Comparison of ENCODE assay signal across 1 cellular context in the genomic region with DNA sequence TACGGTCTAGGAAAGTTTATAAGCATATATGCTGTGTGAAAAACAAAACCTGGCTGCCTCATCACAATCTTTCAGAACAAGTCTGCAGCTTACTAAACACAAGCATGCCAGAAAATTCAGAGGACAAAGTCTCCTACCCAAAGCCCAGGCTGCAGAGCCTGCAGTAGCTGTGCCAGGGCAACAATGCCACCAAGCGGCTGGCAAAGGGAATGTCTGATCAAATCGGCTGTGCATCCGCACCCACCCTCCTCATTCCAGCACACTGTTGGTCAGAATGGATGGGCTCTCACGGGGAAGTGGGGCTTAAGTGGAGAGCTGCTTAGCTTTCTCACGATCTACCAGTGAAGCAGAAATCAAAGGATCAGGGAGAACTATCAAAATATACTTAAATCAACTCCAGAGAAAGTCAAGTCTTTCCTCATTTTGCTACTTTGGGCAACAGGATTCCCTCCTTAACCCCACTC.
TF ChIP-seq lines count a peak whose summit lies in the region.

No MANE protein-coding gene starts in this region.

TF ChIP-seq in HepG2, 621 proteins besides CTCF, POLR2A, EP300 and RAD21 (continued from another document and continues in another):
- TF ChIP-seq, protein P1, sequence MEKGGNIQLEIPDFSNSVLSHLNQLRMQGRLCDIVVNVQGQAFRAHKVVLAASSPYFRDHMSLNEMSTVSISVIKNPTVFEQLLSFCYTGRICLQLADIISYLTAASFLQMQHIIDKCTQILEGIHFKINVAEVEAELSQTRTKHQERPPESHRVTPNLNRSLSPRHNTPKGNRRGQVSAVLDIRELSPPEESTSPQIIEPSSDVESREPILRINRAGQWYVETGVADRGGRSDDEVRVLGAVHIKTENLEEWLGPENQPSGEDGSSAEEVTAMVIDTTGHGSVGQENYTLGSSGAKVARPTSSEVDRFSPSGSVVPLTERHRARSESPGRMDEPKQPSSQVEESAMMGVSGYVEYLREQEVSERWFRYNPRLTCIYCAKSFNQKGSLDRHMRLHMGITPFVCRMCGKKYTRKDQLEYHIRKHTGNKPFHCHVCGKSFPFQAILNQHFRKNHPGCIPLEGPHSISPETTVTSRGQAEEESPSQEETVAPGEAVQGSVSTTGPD (CRISPR knock-in tag; IDR thresholded peaks at IDR 0.05): no peak
- TF ChIP-seq, protein P2, sequence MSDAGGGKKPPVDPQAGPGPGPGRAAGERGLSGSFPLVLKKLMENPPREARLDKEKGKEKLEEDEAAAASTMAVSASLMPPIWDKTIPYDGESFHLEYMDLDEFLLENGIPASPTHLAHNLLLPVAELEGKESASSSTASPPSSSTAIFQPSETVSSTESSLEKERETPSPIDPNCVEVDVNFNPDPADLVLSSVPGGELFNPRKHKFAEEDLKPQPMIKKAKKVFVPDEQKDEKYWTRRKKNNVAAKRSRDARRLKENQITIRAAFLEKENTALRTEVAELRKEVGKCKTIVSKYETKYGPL (CRISPR knock-in tag; IDR thresholded peaks at IDR 0.05): no peak
- TF ChIP-seq, protein P3, sequence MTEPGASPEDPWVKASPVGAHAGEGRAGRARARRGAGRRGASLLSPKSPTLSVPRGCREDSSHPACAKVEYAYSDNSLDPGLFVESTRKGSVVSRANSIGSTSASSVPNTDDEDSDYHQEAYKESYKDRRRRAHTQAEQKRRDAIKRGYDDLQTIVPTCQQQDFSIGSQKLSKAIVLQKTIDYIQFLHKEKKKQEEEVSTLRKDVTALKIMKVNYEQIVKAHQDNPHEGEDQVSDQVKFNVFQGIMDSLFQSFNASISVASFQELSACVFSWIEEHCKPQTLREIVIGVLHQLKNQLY (CRISPR knock-in tag; IDR thresholded peaks at IDR 0.05): 0 out of 2 replicates have a peak, but pooled peaks have one; percentile 53
- TF ChIP-seq, protein P4, sequence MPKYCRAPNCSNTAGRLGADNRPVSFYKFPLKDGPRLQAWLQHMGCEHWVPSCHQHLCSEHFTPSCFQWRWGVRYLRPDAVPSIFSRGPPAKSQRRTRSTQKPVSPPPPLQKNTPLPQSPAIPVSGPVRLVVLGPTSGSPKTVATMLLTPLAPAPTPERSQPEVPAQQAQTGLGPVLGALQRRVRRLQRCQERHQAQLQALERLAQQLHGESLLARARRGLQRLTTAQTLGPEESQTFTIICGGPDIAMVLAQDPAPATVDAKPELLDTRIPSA (CRISPR knock-in tag; IDR thresholded peaks at IDR 0.05; ENCODE audit: borderline replicate concordance): no peak
- TF ChIP-seq ZNF556 (CRISPR knock-in tag; IDR thresholded peaks at IDR 0.05; ENCODE audit: borderline replicate concordance) (peak; percentile 76; the same call in 1 of the 2 replicates), MTF2 (CRISPR knock-in tag; IDR thresholded peaks at IDR 0.05; ENCODE audit: borderline replicate concordance) (peak; percentile 22; the same call in 1 of the 2 replicates), MEF2D (CRISPR knock-in tag; IDR thresholded peaks at IDR 0.05) (no peak), SOX6 (IDR thresholded peaks at IDR 0.05) (no peak), SOX6 (CRISPR knock-in tag; IDR thresholded peaks at IDR 0.05) (peak; percentile 35; the same call in 1 of the 2 replicates), JDP2 (CRISPR knock-in tag; IDR thresholded peaks at IDR 0.05; ENCODE audit: borderline replicate concordance) (no peak), FOXC1 (CRISPR knock-in tag; IDR thresholded peaks at IDR 0.05; ENCODE audit: borderline replicate concordance) (no peak), ZSCAN9 (CRISPR knock-in tag; IDR thresholded peaks at IDR 0.05; ENCODE audit: borderline replicate concordance) (peak; percentile 93), RAD51 (IDR thresholded peaks at IDR 0.05; ENCODE audit: borderline replicate concordance) (no peak), ZNF274 (CRISPR knock-in tag; IDR thresholded peaks at IDR 0.05) (0 out of 2 replicates have a peak, but pooled peaks have one; percentile 59), NCOR1 (IDR thresholded peaks at IDR 0.05; ENCODE audit: borderline replicate concordance, low read length) (no peak), FOSL2 (CRISPR knock-in tag; IDR thresholded peaks at IDR 0.05) (peak; percentile 71), ZNF761 (CRISPR knock-in tag; conservative IDR thresholded peaks at IDR 0.05) (peak; percentile 58; the same call in 1 of the 2 replicates), KMT2B (CRISPR knock-in tag; IDR thresholded peaks at IDR 0.05) (peak; percentile 65; the same call in 1 of the 2 replicates), ZBTB7B (CRISPR knock-in tag; IDR thresholded peaks at IDR 0.05) (peak; percentile 70), MYC (CRISPR knock-in tag; IDR thresholded peaks at IDR 0.05; ENCODE audit: borderline replicate concordance) (no peak), ZNF567 (CRISPR knock-in tag; IDR thresholded peaks at IDR 0.05; ENCODE audit: borderline replicate concordance) (0 out of 2 replicates have a peak, but pooled peaks have one; percentile 56), SRY (CRISPR knock-in tag; IDR thresholded peaks at IDR 0.05) (no peak), PITX1 (CRISPR knock-in tag; IDR thresholded peaks at IDR 0.05) (peak; percentile 73; the same call in 1 of the 2 replicates), ETV6 (CRISPR knock-in tag; conservative IDR thresholded peaks at IDR 0.05) (no peak), SP140L (CRISPR knock-in tag; IDR thresholded peaks at IDR 0.05; ENCODE audit: borderline replicate concordance) (0 out of 2 replicates have a peak, but pooled peaks have one; percentile 76), YEATS2 (CRISPR knock-in tag; IDR thresholded peaks at IDR 0.05; ENCODE audit: borderline replicate concordance) (peak; percentile 65; the same call in 1 of the 2 replicates), ZNF343 (CRISPR knock-in tag; IDR thresholded peaks at IDR 0.05) (no peak), RXRA (CRISPR knock-in tag; IDR thresholded peaks at IDR 0.05) (peak; percentile 34; the same call in 1 of the 2 replicates), ZNF207 (IDR thresholded peaks at IDR 0.05; ENCODE audit: borderline replicate concordance) (no peak), HDAC1 (CRISPR knock-in tag; IDR thresholded peaks at IDR 0.05) (no peak), ZMAT3 (CRISPR knock-in tag; conservative IDR thresholded peaks at IDR 0.05) (no peak), TEAD2 (CRISPR knock-in tag; IDR thresholded peaks at IDR 0.05) (no peak), FOXK2 (IDR thresholded peaks at IDR 0.05) (no peak), CHD2 (IDR thresholded peaks at IDR 0.05; ENCODE audit: low read depth, low read length) (no peak), RARA (CRISPR knock-in tag; IDR thresholded peaks at IDR 0.05) (peak; percentile 44; the same call in 1 of the 2 replicates), KAT7 (CRISPR knock-in tag; IDR thresholded peaks at IDR 0.05; ENCODE audit: borderline replicate concordance) (no peak), SOX13 (IDR thresholded peaks at IDR 0.05) (no peak), SOX13 (CRISPR knock-in tag; conservative IDR thresholded peaks at IDR 0.05 in 1 of 2, IDR thresholded peaks at IDR 0.05 in 1 of 2) (peak in 1 of 2 experiments; percentile 50; a peak in 1 of 4 replicates), ZNF883 (CRISPR knock-in tag; IDR thresholded peaks at IDR 0.05; ENCODE audit: not compliant biosample characterization) (peak; percentile 59), ZEB1 (IDR thresholded peaks at IDR 0.05; ENCODE audit: insufficient replicate concordance, low read depth) (peak; percentile 65)
- TF ChIP-seq, protein P5, sequence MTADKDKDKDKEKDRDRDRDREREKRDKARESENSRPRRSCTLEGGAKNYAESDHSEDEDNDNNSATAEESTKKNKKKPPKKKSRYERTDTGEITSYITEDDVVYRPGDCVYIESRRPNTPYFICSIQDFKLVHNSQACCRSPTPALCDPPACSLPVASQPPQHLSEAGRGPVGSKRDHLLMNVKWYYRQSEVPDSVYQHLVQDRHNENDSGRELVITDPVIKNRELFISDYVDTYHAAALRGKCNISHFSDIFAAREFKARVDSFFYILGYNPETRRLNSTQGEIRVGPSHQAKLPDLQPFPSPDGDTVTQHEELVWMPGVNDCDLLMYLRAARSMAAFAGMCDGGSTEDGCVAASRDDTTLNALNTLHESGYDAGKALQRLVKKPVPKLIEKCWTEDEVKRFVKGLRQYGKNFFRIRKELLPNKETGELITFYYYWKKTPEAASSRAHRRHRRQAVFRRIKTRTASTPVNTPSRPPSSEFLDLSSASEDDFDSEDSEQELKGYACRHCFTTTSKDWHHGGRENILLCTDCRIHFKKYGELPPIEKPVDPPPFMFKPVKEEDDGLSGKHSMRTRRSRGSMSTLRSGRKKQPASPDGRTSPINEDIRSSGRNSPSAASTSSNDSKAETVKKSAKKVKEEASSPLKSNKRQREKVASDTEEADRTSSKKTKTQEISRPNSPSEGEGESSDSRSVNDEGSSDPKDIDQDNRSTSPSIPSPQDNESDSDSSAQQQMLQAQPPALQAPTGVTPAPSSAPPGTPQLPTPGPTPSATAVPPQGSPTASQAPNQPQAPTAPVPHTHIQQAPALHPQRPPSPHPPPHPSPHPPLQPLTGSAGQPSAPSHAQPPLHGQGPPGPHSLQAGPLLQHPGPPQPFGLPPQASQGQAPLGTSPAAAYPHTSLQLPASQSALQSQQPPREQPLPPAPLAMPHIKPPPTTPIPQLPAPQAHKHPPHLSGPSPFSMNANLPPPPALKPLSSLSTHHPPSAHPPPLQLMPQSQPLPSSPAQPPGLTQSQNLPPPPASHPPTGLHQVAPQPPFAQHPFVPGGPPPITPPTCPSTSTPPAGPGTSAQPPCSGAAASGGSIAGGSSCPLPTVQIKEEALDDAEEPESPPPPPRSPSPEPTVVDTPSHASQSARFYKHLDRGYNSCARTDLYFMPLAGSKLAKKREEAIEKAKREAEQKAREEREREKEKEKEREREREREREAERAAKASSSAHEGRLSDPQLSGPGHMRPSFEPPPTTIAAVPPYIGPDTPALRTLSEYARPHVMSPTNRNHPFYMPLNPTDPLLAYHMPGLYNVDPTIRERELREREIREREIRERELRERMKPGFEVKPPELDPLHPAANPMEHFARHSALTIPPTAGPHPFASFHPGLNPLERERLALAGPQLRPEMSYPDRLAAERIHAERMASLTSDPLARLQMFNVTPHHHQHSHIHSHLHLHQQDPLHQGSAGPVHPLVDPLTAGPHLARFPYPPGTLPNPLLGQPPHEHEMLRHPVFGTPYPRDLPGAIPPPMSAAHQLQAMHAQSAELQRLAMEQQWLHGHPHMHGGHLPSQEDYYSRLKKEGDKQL (CRISPR knock-in tag; IDR thresholded peaks at IDR 0.05; ENCODE audit: low read depth): 0 out of 2 replicates have a peak, but pooled peaks have one; percentile 29
- TF ChIP-seq, protein P6, sequence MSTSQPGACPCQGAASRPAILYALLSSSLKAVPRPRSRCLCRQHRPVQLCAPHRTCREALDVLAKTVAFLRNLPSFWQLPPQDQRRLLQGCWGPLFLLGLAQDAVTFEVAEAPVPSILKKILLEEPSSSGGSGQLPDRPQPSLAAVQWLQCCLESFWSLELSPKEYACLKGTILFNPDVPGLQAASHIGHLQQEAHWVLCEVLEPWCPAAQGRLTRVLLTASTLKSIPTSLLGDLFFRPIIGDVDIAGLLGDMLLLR (CRISPR knock-in tag; IDR thresholded peaks at IDR 0.05): no peak
- TF ChIP-seq, protein P7, sequence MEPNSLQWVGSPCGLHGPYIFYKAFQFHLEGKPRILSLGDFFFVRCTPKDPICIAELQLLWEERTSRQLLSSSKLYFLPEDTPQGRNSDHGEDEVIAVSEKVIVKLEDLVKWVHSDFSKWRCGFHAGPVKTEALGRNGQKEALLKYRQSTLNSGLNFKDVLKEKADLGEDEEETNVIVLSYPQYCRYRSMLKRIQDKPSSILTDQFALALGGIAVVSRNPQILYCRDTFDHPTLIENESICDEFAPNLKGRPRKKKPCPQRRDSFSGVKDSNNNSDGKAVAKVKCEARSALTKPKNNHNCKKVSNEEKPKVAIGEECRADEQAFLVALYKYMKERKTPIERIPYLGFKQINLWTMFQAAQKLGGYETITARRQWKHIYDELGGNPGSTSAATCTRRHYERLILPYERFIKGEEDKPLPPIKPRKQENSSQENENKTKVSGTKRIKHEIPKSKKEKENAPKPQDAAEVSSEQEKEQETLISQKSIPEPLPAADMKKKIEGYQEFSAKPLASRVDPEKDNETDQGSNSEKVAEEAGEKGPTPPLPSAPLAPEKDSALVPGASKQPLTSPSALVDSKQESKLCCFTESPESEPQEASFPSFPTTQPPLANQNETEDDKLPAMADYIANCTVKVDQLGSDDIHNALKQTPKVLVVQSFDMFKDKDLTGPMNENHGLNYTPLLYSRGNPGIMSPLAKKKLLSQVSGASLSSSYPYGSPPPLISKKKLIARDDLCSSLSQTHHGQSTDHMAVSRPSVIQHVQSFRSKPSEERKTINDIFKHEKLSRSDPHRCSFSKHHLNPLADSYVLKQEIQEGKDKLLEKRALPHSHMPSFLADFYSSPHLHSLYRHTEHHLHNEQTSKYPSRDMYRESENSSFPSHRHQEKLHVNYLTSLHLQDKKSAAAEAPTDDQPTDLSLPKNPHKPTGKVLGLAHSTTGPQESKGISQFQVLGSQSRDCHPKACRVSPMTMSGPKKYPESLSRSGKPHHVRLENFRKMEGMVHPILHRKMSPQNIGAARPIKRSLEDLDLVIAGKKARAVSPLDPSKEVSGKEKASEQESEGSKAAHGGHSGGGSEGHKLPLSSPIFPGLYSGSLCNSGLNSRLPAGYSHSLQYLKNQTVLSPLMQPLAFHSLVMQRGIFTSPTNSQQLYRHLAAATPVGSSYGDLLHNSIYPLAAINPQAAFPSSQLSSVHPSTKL (CRISPR knock-in tag; IDR thresholded peaks at IDR 0.05): peak; percentile 79
- TF ChIP-seq, protein P8, sequence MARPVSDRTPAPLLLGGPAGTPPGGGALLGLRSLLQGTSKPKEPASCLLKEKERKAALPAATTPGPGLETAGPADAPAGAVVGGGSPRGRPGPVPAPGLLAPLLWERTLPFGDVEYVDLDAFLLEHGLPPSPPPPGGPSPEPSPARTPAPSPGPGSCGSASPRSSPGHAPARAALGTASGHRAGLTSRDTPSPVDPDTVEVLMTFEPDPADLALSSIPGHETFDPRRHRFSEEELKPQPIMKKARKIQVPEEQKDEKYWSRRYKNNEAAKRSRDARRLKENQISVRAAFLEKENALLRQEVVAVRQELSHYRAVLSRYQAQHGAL (CRISPR knock-in tag; IDR thresholded peaks at IDR 0.05; ENCODE audit: not compliant biosample characterization): no peak
- TF ChIP-seq, protein P9, sequence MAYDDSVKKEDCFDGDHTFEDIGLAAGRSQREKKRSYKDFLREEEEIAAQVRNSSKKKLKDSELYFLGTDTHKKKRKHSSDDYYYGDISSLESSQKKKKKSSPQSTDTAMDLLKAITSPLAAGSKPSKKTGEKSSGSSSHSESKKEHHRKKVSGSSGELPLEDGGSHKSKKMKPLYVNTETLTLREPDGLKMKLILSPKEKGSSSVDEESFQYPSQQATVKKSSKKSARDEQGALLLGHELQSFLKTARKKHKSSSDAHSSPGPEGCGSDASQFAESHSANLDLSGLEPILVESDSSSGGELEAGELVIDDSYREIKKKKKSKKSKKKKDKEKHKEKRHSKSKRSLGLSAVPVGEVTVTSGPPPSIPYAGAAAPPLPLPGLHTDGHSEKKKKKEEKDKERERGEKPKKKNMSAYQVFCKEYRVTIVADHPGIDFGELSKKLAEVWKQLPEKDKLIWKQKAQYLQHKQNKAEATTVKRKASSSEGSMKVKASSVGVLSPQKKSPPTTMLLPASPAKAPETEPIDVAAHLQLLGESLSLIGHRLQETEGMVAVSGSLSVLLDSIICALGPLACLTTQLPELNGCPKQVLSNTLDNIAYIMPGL (CRISPR knock-in tag; IDR thresholded peaks at IDR 0.05; ENCODE audit: borderline replicate concordance in 1 of 2, low read depth in 1 of 2): peak; percentile 32 to 67; a peak in 2 of 4 replicates
